7 cellular contexts compared by ENCODE assay signal in the genomic region with DNA sequence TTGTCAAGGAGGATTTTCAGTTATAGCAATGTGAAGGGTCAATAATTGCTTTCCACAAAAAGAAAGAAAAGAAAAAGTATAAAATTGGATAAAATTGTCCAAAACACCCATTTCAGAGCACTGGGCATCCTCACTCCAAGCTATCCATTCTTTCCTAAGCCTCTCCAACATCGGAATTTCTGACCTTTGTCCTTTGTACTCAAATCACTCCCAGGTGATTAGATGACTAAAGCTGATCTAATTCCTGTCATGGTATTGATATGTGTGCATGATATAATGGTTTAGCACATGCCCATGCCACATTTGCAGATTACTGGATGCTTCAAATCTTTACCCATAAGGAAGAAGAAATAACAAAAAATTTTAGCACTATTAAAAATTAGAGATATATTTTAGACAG.
"Had no signal": no experiment of that assay in that cellular context is flagged by ENCODE, and none has a peak within 500 bp of the region (broad histone marks: within the 10 kb centered on the region; RNA-seq: fewer than 3 reads in every experiment).

No MANE protein-coding gene starts in this region.

- H3K4me3 ChIP-seq: GM23338, K562 had no signal

- FAIRE-seq: H1, H54, HTR-8/SVneo had no signal

- H2AFZ ChIP-seq: GM23338 had no signal

- DNase-seq: H9, HCEC 1CT had no signal

- H3K4me2 ChIP-seq: GM23338 had no signal
